In the genomic region with DNA sequence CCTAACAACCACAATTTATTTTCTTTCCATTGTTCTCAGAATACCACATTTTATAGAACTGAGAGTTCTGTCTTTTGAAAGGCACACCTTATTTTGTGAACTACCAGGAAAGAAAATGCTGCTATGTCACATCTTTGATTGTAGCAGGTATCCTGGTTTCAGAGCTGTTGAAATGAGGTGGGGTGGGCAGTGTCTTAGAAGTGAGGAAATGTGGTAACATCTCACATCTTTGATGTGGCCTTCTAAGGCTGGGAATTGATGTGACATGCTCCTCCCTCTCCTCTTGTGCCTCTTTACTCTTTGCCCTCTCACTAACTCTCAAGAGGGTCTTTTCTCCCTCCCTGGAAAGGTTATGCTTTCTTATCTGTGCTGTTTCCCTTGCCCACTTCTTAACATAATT, we compare ENCODE assay signal across 16 cellular contexts. TPM values are rescaled to one million over a fixed set of nuclear protein-coding genes. Genes with fewer than 3 reads are reported as not detected.
DNase-seq lines count a peak whose midpoint lies in the region; ATAC-seq and TF ChIP-seq lines count a peak whose summit lies in the region.
"Had no signal": no experiment of that assay in that cellular context is flagged by ENCODE, and none has a peak within 500 bp of the region (broad histone marks: within the 10 kb centered on the region; RNA-seq: fewer than 3 reads in every experiment).

No MANE protein-coding gene starts in this region.

- no peaks in the 10 kb centered on the region for H3K9me3 Mint-ChIP-seq in MCF 10A (ENCODE audit: unreplicated experiment)
- H3K9me3 Mint-ChIP-seq in activated naive CD8-positive, alpha-beta T cell treated with anti-CD3 and anti-CD28 coated beads, Interleukin-2, amount 50 U/mL, for 24 hours = no peaks in the 10 kb centered on the region
- no peaks in the 10 kb centered on the region for H3K9me3 Mint-ChIP-seq in stimulated activated naive CD8-positive, alpha-beta T cell treated with anti-CD3 and anti-CD28 coated beads, Interleukin-15, Interleukin-2, amounts not matched to agents 100 ng/mL and 50 ng/mL, for 24 hours

- CTCF ChIA-PET in MCF 10A (lab: Yijun Ruan, JAX) = interaction anchor here (2.6 kb wide), 1 partner anchor 13 kb away, joined by 9 read pairs; no protein-coding TSS in a partner anchor
- CTCF ChIA-PET in mammary epithelial cell (lab: Charles Lee; ENCODE audit: low non-redundant PET) = no interaction called here

- H2AFZ ChIP-seq in mammary epithelial cell (ENCODE audit: low read depth, low read length) = no peak overlapping the region
- H2AFZ ChIP-seq in MM.1S (ENCODE audit: low read length) = no peak overlapping the region
- H2AFZ ChIP-seq: GM23248 had no signal

- DNase-seq in MCF 10A (ENCODE audit: unreplicated experiment) = no peak
- no peak for DNase-seq in mammary epithelial cell
- DNase-seq in MM.1S = peak; percentile 78
- peak; percentile 5 for DNase-seq in activated naive CD8-positive, alpha-beta T cell treated with anti-CD3 and anti-CD28 coated beads, Interleukin-2, amount 50 U/mL, for 24 hours
- no peak for DNase-seq in NCI-H146 treated with DMSO at 0.1 percent for 48 hours (lab: John Stamatoyannopoulos, UW; ENCODE audit: unreplicated experiment)
- no peak for DNase-seq in omental fat pad (ENCODE audit: low spot score)
- DNase-seq: activated effector memory CD4-positive, alpha-beta T cell treated with anti-CD3 and anti-CD28 coated beads, Interleukin-2, amount 50 U/mL, for 16 hours; GM23248; Kasumi-1; left ventricle myocardium superior; NCI-H1105 treated with DMSO at 0.1 percent for 48 hours; NCI-H524 treated with DMSO at 0.1 percent for 48 hours; nucleus accumbens; stimulated activated CD4-positive, alpha-beta T cell treated with anti-CD3 and anti-CD28 coated beads, Interleukin-12 subunit alpha, Interleukin-12 subunit beta, amount 100 ng/mL, for 4 hours had no signal

- H4K20me1 ChIP-seq in mammary epithelial cell (ENCODE audit: insufficient read depth, low read length) = no peaks in the 10 kb centered on the region
- H4K20me1 ChIP-seq in MM.1S (ENCODE audit: insufficient read depth, low read length) = no peaks in the 10 kb centered on the region

- H3K79me2 ChIP-seq in mammary epithelial cell (ENCODE audit: insufficient read depth, low read length) (no peaks in the 10 kb centered on the region), MM.1S (ENCODE audit: low read length) (no peaks in the 10 kb centered on the region)

- no peaks in the 10 kb centered on the region for H3K9me2 ChIP-seq in MM.1S (replicated peaks; ENCODE audit: insufficient read depth, low read length)

- no peaks in the 10 kb centered on the region for H3K4me1 ChIP-seq in mammary epithelial cell (ENCODE audit: insufficient read depth, low read length)
- H3K4me1 ChIP-seq in MM.1S (ENCODE audit: low read length) = peaks cover 25% of the 10 kb centered on the region

- intact Hi-C loops in MCF 10A (cut with micrococcal nuclease) (no loop called here), mammary epithelial cell (cut with micrococcal nuclease) (no loop called here)

- no peaks in the 10 kb centered on the region for H3K36me3 Mint-ChIP-seq in MCF 10A (ENCODE audit: insufficient read depth, unreplicated experiment)
- H3K36me3 Mint-ChIP-seq in activated naive CD8-positive, alpha-beta T cell treated with anti-CD3 and anti-CD28 coated beads, Interleukin-2, amount 50 U/mL, for 24 hours (ENCODE audit: low read depth) = no peaks in the 10 kb centered on the region
- no peaks in the 10 kb centered on the region for H3K36me3 Mint-ChIP-seq in stimulated activated naive CD8-positive, alpha-beta T cell treated with anti-CD3 and anti-CD28 coated beads, Interleukin-15, Interleukin-2, amounts not matched to agents 100 ng/mL and 50 ng/mL, for 24 hours (ENCODE audit: low read depth)

- H3K9ac ChIP-seq in mammary epithelial cell (ENCODE audit: insufficient read depth, low read length) = no peak overlapping the region
- H3K9ac ChIP-seq in MM.1S (ENCODE audit: low read length) = no peak overlapping the region
- H3K9ac ChIP-seq: GM23248 had no signal

- in situ Hi-C loops in mammary epithelial cell (cut with MboI; ENCODE audit: low sequenced_read_pairs in 2 of 2) = no loop called here

- H3K4me3 ChIP-seq in mammary epithelial cell (replicated peaks in 1 of 3; ENCODE audit: insufficient read depth in 1 of 3, low read depth in 2 of 3, low read length in 3 of 3) (no peak overlapping the region), MM.1S (ENCODE audit: low read length) (no peak overlapping the region)
- H3K4me3 ChIP-seq: GM23248 had no signal

- H3K27me3 ChIP-seq in mammary epithelial cell (ENCODE audit: insufficient read depth, low read length) (no peaks in the 10 kb centered on the region), MM.1S (replicated peaks; ENCODE audit: insufficient read depth, low read length) (no peaks in the 10 kb centered on the region)

- POLR2A ChIA-PET in MCF 10A (lab: Yijun Ruan, JAX) = interaction anchor here (2.1 kb wide), 1 partner anchor 45 kb away, joined by 7 read pairs; no protein-coding TSS in a partner anchor

- H3K4me1 Mint-ChIP-seq in MCF 10A (ENCODE audit: insufficient read depth, unreplicated experiment) = no peaks in the 10 kb centered on the region
- H3K4me1 Mint-ChIP-seq in activated naive CD8-positive, alpha-beta T cell treated with anti-CD3 and anti-CD28 coated beads, Interleukin-2, amount 50 U/mL, for 24 hours = peaks cover 34% of the 10 kb centered on the region
- peaks cover 32% of the 10 kb centered on the region for H3K4me1 Mint-ChIP-seq in stimulated activated naive CD8-positive, alpha-beta T cell treated with anti-CD3 and anti-CD28 coated beads, Interleukin-15, Interleukin-2, amounts not matched to agents 100 ng/mL and 50 ng/mL, for 24 hours (ENCODE audit: low read depth)

- peaks cover 13% of the 10 kb centered on the region for H3F3A ChIP-seq in MM.1S (ENCODE audit: insufficient read depth, low read length)

- H3K36me3 ChIP-seq in mammary epithelial cell (ENCODE audit: insufficient read depth, low read length) = no peaks in the 10 kb centered on the region
- H3K36me3 ChIP-seq in MM.1S (replicated peaks; ENCODE audit: insufficient read depth, low read length) = no peaks in the 10 kb centered on the region

- dilution Hi-C loops in mammary epithelial cell (cut with HindIII; ENCODE audit: low sequenced_read_pairs) = no loop called here

- no peaks in the 10 kb centered on the region for H3K27me3 Mint-ChIP-seq in MCF 10A (ENCODE audit: insufficient read depth, unreplicated experiment)
- peaks cover 20% of the 10 kb centered on the region for H3K27me3 Mint-ChIP-seq in activated naive CD8-positive, alpha-beta T cell treated with anti-CD3 and anti-CD28 coated beads, Interleukin-2, amount 50 U/mL, for 24 hours
- peaks cover 58% of the 10 kb centered on the region for H3K27me3 Mint-ChIP-seq in stimulated activated naive CD8-positive, alpha-beta T cell treated with anti-CD3 and anti-CD28 coated beads, Interleukin-15, Interleukin-2, amounts not matched to agents 100 ng/mL and 50 ng/mL, for 24 hours

- peak; percentile 84 for ATAC-seq in activated naive CD8-positive, alpha-beta T cell treated with anti-CD3 and anti-CD28 coated beads, Interleukin-2, amount 50 U/mL, for 24 hours
- ATAC-seq in omental fat pad (ENCODE audit: low FRiP score) = no peak
- ATAC-seq: left ventricle myocardium superior had no signal

- BruUV-seq in MCF 10A (replicated peaks; lab: Mats Ljungman, UMichigan) (no TSS peak), mammary epithelial cell (replicated peaks; lab: Mats Ljungman, UMichigan) (no TSS peak)

- H3K27ac Mint-ChIP-seq in MCF 10A (ENCODE audit: low read depth, unreplicated experiment) = peak overlapping the region; percentile 5
- no peak overlapping the region for H3K27ac Mint-ChIP-seq in activated naive CD8-positive, alpha-beta T cell treated with anti-CD3 and anti-CD28 coated beads, Interleukin-2, amount 50 U/mL, for 24 hours
- H3K27ac Mint-ChIP-seq in stimulated activated naive CD8-positive, alpha-beta T cell treated with anti-CD3 and anti-CD28 coated beads, Interleukin-15, Interleukin-2, amounts not matched to agents 100 ng/mL and 50 ng/mL, for 24 hours = peak overlapping the region; percentile 13

- H3K27ac ChIP-seq in mammary epithelial cell (ENCODE audit: insufficient read depth, low read depth, low read length) (no peak overlapping the region), MM.1S (ENCODE audit: low read length) (peak overlapping the region; percentile 20; the same call in 1 of the 2 replicates)
- H3K27ac ChIP-seq: GM23248 had no signal

- H3K4me2 ChIP-seq in mammary epithelial cell (ENCODE audit: insufficient read depth, low read depth, low read length) = no peak overlapping the region
- peak overlapping the region; percentile 13; the same call in 1 of the 2 replicates for H3K4me2 ChIP-seq in MM.1S (ENCODE audit: low read depth, low read length)

- TF ChIP-seq CTCF in MCF 10A (IDR thresholded peaks at IDR 0.05; ENCODE audit: unreplicated experiment) = no peak
- TF ChIP-seq CTCF in mammary epithelial cell (conservative IDR thresholded peaks at IDR 0.05 in 1 of 2, IDR thresholded peaks at IDR 0.05 in 1 of 2; ENCODE audit: extremely low read depth in 1 of 2, insufficient read depth in 1 of 2, low read depth in 1 of 2, low read length in 2 of 2) = no peak
- no peak for TF ChIP-seq CTCF in MM.1S (IDR thresholded peaks at IDR 0.05; ENCODE audit: low read length)
- no peak for TF ChIP-seq CTCF in omental fat pad (IDR thresholded peaks at IDR 0.05)

- H3K4me3 Mint-ChIP-seq in MCF 10A (ENCODE audit: unreplicated experiment) = no peak overlapping the region
- H3K4me3 Mint-ChIP-seq in activated naive CD8-positive, alpha-beta T cell treated with anti-CD3 and anti-CD28 coated beads, Interleukin-2, amount 50 U/mL, for 24 hours = no peak overlapping the region
- peak overlapping the region; percentile 33 for H3K4me3 Mint-ChIP-seq in stimulated activated naive CD8-positive, alpha-beta T cell treated with anti-CD3 and anti-CD28 coated beads, Interleukin-15, Interleukin-2, amounts not matched to agents 100 ng/mL and 50 ng/mL, for 24 hours

- H3K9me3 ChIP-seq in mammary epithelial cell (replicated peaks; ENCODE audit: insufficient read depth, low read length) = no peaks in the 10 kb centered on the region
- H3K9me3 ChIP-seq in MM.1S (replicated peaks; ENCODE audit: insufficient read depth, low read length) = no peaks in the 10 kb centered on the region

RNA-seq across cellular contexts. Expression of a gene that starts 23.8 kb away (rescaled TPM):
- total RNA-seq in MCF 10A (2022) = not detected in 2 replicates
- total RNA-seq in mammary epithelial cell = under 1 TPM in 1 of 2 donors, not detected in 1; 0.17 TPM
- 0.44 TPM for polyA plus RNA-seq in mammary epithelial cell
- not detected for polyA minus RNA-seq in mammary epithelial cell
- under 1 TPM in 2 of 4 donors, not detected in 2; 0.09 to 0.19 TPM for total RNA-seq in omental fat pad
- total RNA-seq: activated CD8-positive, alpha-beta memory T cell treated with anti-CD3 and anti-CD28 coated beads for 36 hours; GM23248 had no signal
- polyA plus RNA-seq: GM23248 had no signal

Comparison
In these comparisons a context has a peak if more than half of its experiments do, and no peak if none do; other contexts are left out.
1. DNase-seq: peak in MM.1S (single experiment) and activated naive CD8-positive, alpha-beta T cell treated with anti-CD3 and anti-CD28 coated beads, Interleukin-2, amount 50 U/mL, for 24 hours (single experiment); none in MCF 10A (single experiment), mammary epithelial cell (single experiment), NCI-H146 treated with DMSO at 0.1 percent for 48 hours (single experiment) and omental fat pad (single experiment).